ENCODE assay signal across 16 cellular contexts in the genomic region with DNA sequence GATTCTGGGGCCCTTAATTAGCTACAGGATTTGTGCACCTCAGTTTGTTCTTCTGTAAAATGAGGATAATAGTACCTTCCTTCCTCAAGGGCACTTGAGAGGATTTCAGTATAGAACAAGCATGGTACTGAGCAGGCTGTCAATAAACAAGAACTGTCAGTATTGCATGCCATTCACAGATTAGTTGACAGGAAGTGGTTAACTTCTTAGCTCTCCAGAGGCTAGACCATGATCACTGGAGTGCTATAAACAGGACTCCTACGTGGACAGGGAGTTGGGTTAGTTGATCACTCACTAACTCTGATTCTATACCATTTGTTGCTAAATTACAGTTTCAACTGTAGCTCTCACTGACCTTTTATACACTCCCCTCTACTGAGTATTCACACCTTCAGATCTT.
DNase-seq lines count a peak whose midpoint lies in the region; ATAC-seq lines count a peak whose summit lies in the region.
"Had no signal": no experiment of that assay in that cellular context is flagged by ENCODE, and none has a peak within 500 bp of the region (broad histone marks: within the 10 kb centered on the region; RNA-seq: fewer than 3 reads in every experiment).

No MANE protein-coding gene starts in this region.

- CTCF ChIA-PET in CD4-positive, alpha-beta memory T cell (lab: Charles Lee; ENCODE audit: partially characterized antibody): no interaction called here

- no peaks in the 10 kb centered on the region for H3K36me3 ChIP-seq in CD4-positive, alpha-beta memory T cell (ENCODE audit: insufficient read depth, low read length)
- H3K36me3 ChIP-seq: tibial nerve had no signal

- no peak overlapping the region for H3K27ac ChIP-seq in CD4-positive, alpha-beta memory T cell (ENCODE audit: low read depth, low read length)
- H3K27ac ChIP-seq: tibial nerve had no signal

- no peaks in the 10 kb centered on the region for H3K27me3 ChIP-seq in CD4-positive, alpha-beta memory T cell (ENCODE audit: insufficient read depth, low read length)
- H3K27me3 ChIP-seq: tibial nerve had no signal

- no peak overlapping the region for H3K4me3 Mint-ChIP-seq in CD4-positive, alpha-beta memory T cell
- H3K4me3 Mint-ChIP-seq: activated naive CD4-positive, alpha-beta T cell treated with anti-CD3 and anti-CD28 coated beads for 36 hours had no signal

- no peak overlapping the region for H3K27ac Mint-ChIP-seq in CD4-positive, alpha-beta memory T cell
- H3K27ac Mint-ChIP-seq: activated naive CD4-positive, alpha-beta T cell treated with anti-CD3 and anti-CD28 coated beads for 36 hours had no signal

- DNase-seq in NCI-H2029 (lab: John Stamatoyannopoulos, UW) (peak; percentile 33), NCI-H2029 treated with DMSO at 0.1 percent for 48 hours (lab: John Stamatoyannopoulos, UW) (no peak), MV-4-11 (lab: John Stamatoyannopoulos, UW) (peak; percentile 89), RKO (ENCODE audit: low spot score) (no peak), NCI-H748 (lab: John Stamatoyannopoulos, UW; ENCODE audit: unreplicated experiment) (no peak), activated gamma-delta T cell treated with Interleukin-2 at 50 U/mL for 16 hours (no peak)
- no peak for DNase-seq in CD4-positive, alpha-beta memory T cell
- DNase-seq: activated naive CD4-positive, alpha-beta T cell treated with anti-CD3 and anti-CD28 coated beads for 36 hours; Calu3; kidney; NCI-H1417 treated with DMSO at 0.1 percent for 48 hours; NCI-H69; posterior cingulate gyrus; SHP77 had no signal

- no peaks in the 10 kb centered on the region for H3K4me1 ChIP-seq in CD4-positive, alpha-beta memory T cell (ENCODE audit: insufficient read depth, low read length)
- H3K4me1 ChIP-seq: tibial nerve had no signal

- H3K4me3 ChIP-seq in CD4-positive, alpha-beta memory T cell (ENCODE audit: low read length in 2 of 2): no peak overlapping the region
- H3K4me3 ChIP-seq: tibial nerve had no signal

- peaks cover 2% of the 10 kb centered on the region in 2 donors for H3K27me3 Mint-ChIP-seq in CD4-positive, alpha-beta memory T cell

- POLR2A ChIA-PET in CD4-positive, alpha-beta memory T cell (lab: Charles Lee; ENCODE audit: partially characterized antibody): no interaction called here

- peak; percentile 41 for ATAC-seq in HG03025 (IDR thresholded peaks at IDR 0.05; ENCODE audit: low FRiP score, unreplicated experiment)

- no peaks in the 10 kb centered on the region for H3K36me3 Mint-ChIP-seq in CD4-positive, alpha-beta memory T cell

- peaks cover 0 to 3% (median 0%) of the 10 kb centered on the region in 8 donors for H3K9me3 Mint-ChIP-seq in CD4-positive, alpha-beta memory T cell
- H3K9me3 Mint-ChIP-seq: activated naive CD4-positive, alpha-beta T cell treated with anti-CD3 and anti-CD28 coated beads for 36 hours had no signal

- peaks cover 0 to 2% (median 0%) of the 10 kb centered on the region in 4 donors for H3K4me1 Mint-ChIP-seq in CD4-positive, alpha-beta memory T cell

- intact Hi-C loops in CD4-positive, alpha-beta memory T cell (cut with micrococcal nuclease): no loop called here

- H3K9me3 ChIP-seq in CD4-positive, alpha-beta memory T cell (ENCODE audit: control insufficient read depth in 1 of 2, low read length in 2 of 2): no peaks in the 10 kb centered on the region
- H3K9me3 ChIP-seq: tibial nerve had no signal

Comparison
In these comparisons a context has a peak if more than half of its experiments do, and no peak if none do; other contexts are left out.
1. DNase-seq: peak in NCI-H2029 (single experiment) and MV-4-11 (single experiment); none in NCI-H2029 treated with DMSO at 0.1 percent for 48 hours (single experiment), RKO (single experiment), CD4-positive, alpha-beta memory T cell (0 of 5), NCI-H748 (single experiment) and activated gamma-delta T cell treated with Interleukin-2 at 50 U/mL for 16 hours (single experiment).